ENCODE assay signal across 24 cellular contexts in the genomic region with DNA sequence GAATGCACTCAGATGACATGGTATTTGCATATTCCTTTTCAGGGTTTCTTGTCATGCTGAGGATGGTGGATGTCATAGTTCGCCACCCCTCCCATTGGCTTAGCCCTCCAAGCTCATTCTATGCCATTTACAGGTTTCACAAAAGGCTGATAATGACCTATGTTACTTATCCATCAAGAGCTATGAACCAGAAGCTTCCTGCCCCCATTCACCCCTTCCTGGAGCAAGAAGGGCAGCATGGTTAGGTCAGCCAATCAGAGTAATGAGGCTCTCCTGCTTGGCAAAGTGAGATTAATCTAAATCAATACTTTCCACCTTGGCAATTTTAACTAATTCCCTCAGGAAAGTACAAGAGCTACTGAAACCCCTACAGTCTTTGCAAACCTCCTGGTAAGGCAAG.
"Had no signal": no experiment of that assay in that cellular context is flagged by ENCODE, and none has a peak within 500 bp of the region (broad histone marks: within the 10 kb centered on the region; RNA-seq: fewer than 3 reads in every experiment).

No MANE protein-coding gene starts in this region.

- H3K9ac ChIP-seq: KMS-11 had no signal

- H3K27ac Mint-ChIP-seq: IgD-negative memory B cell had no signal

- H3K36me3 Mint-ChIP-seq: IgD-negative memory B cell had no signal

- H3K4me3 Mint-ChIP-seq: IgD-negative memory B cell had no signal

- H3K27me3 ChIP-seq: SJSA1 had no signal

- H3K36me3 ChIP-seq: SJSA1 had no signal

- H3K9me3 Mint-ChIP-seq: IgD-negative memory B cell had no signal

- FAIRE-seq: HepG2, K562, RCC 7860 had no signal

- H3K9me3 ChIP-seq: SJSA1 had no signal

- DNase-seq: Kasumi-1, MV-4-11, NCI-H1048, NCI-H1105, NCI-H1417, NCI-H1436 treated with DMSO at 0.1 percent for 48 hours, NCI-H1694, NCI-H187 treated with DMSO at 0.1 percent for 48 hours, NCI-H2029 treated with DMSO at 0.1 percent for 48 hours, NCI-H2107, NCI-H2227 treated with DMSO at 0.1 percent for 48 hours, NCI-H524, NCI-H774, Right ventricle myocardium superior, RPMI8226, SIG-M5, SW 1271 had no signal

- H3K4me2 ChIP-seq: KMS-11 had no signal

- ATAC-seq: HepG2, K562 had no signal

- H3K4me3 ChIP-seq: K562, SJSA1, SK-N-MC had no signal

- H3K27ac ChIP-seq: KMS-11, SJSA1, SK-N-MC had no signal
